2 cellular contexts compared by ENCODE assay signal in the genomic region with DNA sequence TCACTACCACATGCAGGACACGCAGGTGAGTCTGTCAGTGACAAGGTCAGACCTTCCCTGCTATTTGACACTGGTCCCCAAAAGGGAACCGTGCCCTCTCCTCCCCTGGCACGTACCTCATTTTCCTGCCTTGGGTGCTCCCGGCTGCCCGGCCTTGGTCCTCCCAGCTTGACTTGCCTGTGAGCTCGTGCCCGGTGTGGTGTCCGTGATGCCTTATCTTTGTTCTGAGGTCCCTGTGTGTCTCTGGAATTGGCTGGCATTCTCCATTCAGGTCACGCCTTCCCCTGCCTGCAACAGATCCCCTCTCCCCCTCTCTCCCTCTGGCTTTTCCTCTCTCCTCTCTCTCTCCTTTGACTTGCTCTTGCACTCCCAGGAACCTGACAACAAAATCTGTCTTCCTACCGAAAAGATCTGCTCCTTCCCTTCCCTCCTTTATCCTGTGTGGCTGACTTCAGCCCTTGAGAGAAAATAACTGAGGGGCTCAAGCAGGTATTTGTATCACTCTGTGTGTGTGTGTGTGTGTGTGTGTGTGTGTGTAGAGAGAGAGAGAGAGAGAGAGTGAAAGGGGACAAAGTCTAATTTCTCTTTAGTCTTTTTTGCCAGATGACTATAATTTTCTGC.
TF ChIP-seq lines count a peak whose summit lies in the region.

A gene with protein sequence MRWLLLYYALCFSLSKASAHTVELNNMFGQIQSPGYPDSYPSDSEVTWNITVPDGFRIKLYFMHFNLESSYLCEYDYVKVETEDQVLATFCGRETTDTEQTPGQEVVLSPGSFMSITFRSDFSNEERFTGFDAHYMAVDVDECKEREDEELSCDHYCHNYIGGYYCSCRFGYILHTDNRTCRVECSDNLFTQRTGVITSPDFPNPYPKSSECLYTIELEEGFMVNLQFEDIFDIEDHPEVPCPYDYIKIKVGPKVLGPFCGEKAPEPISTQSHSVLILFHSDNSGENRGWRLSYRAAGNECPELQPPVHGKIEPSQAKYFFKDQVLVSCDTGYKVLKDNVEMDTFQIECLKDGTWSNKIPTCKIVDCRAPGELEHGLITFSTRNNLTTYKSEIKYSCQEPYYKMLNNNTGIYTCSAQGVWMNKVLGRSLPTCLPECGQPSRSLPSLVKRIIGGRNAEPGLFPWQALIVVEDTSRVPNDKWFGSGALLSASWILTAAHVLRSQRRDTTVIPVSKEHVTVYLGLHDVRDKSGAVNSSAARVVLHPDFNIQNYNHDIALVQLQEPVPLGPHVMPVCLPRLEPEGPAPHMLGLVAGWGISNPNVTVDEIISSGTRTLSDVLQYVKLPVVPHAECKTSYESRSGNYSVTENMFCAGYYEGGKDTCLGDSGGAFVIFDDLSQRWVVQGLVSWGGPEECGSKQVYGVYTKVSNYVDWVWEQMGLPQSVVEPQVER (minus strand): TSS at position 226 of the 621 bp plus-strand sequence. CDS start 105 bp downstream, at position 121.

TF ChIP-seq in H1, 55 proteins besides CTCF, POLR2A, EP300 and RAD21:
- peak; percentile 77 for TF ChIP-seq KDM4A (IDR thresholded peaks at IDR 0.05; ENCODE audit: low read depth, low read length, severe bottlenecking)
- TF ChIP-seq SUZ12 (IDR thresholded peaks at IDR 0.05; ENCODE audit: low read length) = peak; percentile 41; the same call in 1 of the 2 replicates
- no peak for TF ChIP-seq SP1 (IDR thresholded peaks at IDR 0.05; ENCODE audit: low read depth, low read length)
- peak; percentile 95 for TF ChIP-seq CTBP2 (IDR thresholded peaks at IDR 0.05; ENCODE audit: borderline replicate concordance, insufficient read depth, insufficient read length, low read length)
- peak; percentile 65 for TF ChIP-seq EGR1 (IDR thresholded peaks at IDR 0.05; ENCODE audit: borderline replicate concordance, low read depth, low read length)
- TF ChIP-seq HDAC2 (IDR thresholded peaks at IDR 0.05; ENCODE audit: borderline replicate concordance in 1 of 2, low read depth in 2 of 2, low read length in 2 of 2) = 0 out of 4 replicates have a peak, but pooled peaks of 1 of the 2 experiments have one; percentile 19
- peak in 1 of 2 experiments; percentile 64; a peak in 1 of 4 replicates for TF ChIP-seq SIN3A (conservative IDR thresholded peaks at IDR 0.05 in 1 of 2, IDR thresholded peaks at IDR 0.05 in 1 of 2; ENCODE audit: low read depth in 1 of 2, low read length in 2 of 2)
- no peak for TF ChIP-seq RNF2 (IDR thresholded peaks at IDR 0.05; ENCODE audit: borderline replicate concordance, low read depth, low read length, missing control alignments, poor library complexity, severe bottlenecking)
- no peak for TF ChIP-seq CHD1 (IDR thresholded peaks at IDR 0.05; ENCODE audit: low read depth, low read length)
- no peak for TF ChIP-seq KDM1A (IDR thresholded peaks at IDR 0.05; ENCODE audit: borderline replicate concordance, low read length)
- TF ChIP-seq ASH2L (IDR thresholded peaks at IDR 0.05; ENCODE audit: low read length) = peak; percentile 66
- 0 out of 2 replicates have a peak, but pooled peaks have one; percentile 28 for TF ChIP-seq ATF2 (IDR thresholded peaks at IDR 0.05; ENCODE audit: low read length)

TF ChIP-seq in liver, 16 proteins besides CTCF, POLR2A, EP300 and RAD21:
- TF ChIP-seq JUND (IDR thresholded peaks at IDR 0.05) (no peak), FOXA2 (IDR thresholded peaks at IDR 0.05) (no peak), YY1 (IDR thresholded peaks at IDR 0.05) (peak; percentile 89), TAF1 (conservative IDR thresholded peaks at IDR 0.05) (peak; percentile 96), HNF4A (conservative IDR thresholded peaks at IDR 0.05) (peak; percentile 91 to 92), EGR1 (IDR thresholded peaks at IDR 0.05; ENCODE audit: low read depth in 2 of 2) (no peak), GABPA (IDR thresholded peaks at IDR 0.05 in 1 of 2, conservative IDR thresholded peaks at IDR 0.05 in 1 of 2) (no peak), FOXA1 (IDR thresholded peaks at IDR 0.05) (no peak), HNF4G (IDR thresholded peaks at IDR 0.05) (peak; percentile 72), RXRA (IDR thresholded peaks at IDR 0.05) (peak; percentile 47 to 49), ZBTB33 (IDR thresholded peaks at IDR 0.05) (no peak), MAX (IDR thresholded peaks at IDR 0.05) (peak; percentile 39), SP1 (IDR thresholded peaks at IDR 0.05) (peak; percentile 74), NR2F2 (IDR thresholded peaks at IDR 0.05) (no peak)
- TF ChIP-seq, protein P1, sequence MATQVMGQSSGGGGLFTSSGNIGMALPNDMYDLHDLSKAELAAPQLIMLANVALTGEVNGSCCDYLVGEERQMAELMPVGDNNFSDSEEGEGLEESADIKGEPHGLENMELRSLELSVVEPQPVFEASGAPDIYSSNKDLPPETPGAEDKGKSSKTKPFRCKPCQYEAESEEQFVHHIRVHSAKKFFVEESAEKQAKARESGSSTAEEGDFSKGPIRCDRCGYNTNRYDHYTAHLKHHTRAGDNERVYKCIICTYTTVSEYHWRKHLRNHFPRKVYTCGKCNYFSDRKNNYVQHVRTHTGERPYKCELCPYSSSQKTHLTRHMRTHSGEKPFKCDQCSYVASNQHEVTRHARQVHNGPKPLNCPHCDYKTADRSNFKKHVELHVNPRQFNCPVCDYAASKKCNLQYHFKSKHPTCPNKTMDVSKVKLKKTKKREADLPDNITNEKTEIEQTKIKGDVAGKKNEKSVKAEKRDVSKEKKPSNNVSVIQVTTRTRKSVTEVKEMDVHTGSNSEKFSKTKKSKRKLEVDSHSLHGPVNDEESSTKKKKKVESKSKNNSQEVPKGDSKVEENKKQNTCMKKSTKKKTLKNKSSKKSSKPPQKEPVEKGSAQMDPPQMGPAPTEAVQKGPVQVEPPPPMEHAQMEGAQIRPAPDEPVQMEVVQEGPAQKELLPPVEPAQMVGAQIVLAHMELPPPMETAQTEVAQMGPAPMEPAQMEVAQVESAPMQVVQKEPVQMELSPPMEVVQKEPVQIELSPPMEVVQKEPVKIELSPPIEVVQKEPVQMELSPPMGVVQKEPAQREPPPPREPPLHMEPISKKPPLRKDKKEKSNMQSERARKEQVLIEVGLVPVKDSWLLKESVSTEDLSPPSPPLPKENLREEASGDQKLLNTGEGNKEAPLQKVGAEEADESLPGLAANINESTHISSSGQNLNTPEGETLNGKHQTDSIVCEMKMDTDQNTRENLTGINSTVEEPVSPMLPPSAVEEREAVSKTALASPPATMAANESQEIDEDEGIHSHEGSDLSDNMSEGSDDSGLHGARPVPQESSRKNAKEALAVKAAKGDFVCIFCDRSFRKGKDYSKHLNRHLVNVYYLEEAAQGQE (IDR thresholded peaks at IDR 0.05) = peak; percentile 80
- TF ChIP-seq, protein P2, sequence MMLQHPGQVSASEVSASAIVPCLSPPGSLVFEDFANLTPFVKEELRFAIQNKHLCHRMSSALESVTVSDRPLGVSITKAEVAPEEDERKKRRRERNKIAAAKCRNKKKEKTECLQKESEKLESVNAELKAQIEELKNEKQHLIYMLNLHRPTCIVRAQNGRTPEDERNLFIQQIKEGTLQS (IDR thresholded peaks at IDR 0.05) = no peak
